9 cellular contexts compared by ENCODE assay signal in the genomic region with DNA sequence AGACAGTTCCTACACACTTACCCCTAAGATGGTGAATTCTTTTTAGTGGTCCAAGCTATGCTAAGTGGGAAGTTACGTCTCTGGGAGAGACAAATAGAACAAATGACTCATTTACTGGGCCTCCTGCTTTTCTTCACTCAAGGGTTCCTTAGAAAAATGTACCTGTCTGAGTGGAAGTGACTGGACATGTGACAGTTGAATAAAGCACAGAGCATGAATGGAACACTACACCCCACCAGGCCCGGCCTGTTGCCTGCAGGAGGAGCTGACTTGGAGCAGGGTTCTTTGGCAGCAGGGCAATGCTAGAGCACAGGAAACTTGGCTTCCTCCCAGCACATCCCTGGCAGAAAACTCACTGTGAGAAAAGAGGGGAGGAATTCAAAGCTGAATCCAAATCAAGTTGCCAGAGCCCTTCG.
A peak's percentile ranks its signal among the peaks of the same experiment; 100 is the strongest.
DNase-seq lines count a peak whose midpoint lies in the region; TF ChIP-seq lines count a peak whose summit lies in the region.
"Had no signal": no experiment of that assay in that cellular context is flagged by ENCODE, and none has a peak within 500 bp of the region (broad histone marks: within the 10 kb centered on the region; RNA-seq: fewer than 3 reads in every experiment).

No MANE protein-coding gene starts in this region.

- no peak overlapping the region; a peak in 1 of 4 replicates for H3K4me3 ChIP-seq in SK-N-SH (ENCODE audit: low read depth in 2 of 2, low read length in 1 of 2)
- H3K4me3 ChIP-seq in fibroblast of pulmonary artery (replicated peaks; ENCODE audit: low read depth, low read length): no peak overlapping the region

- TF ChIP-seq EP300 in SK-N-SH (IDR thresholded peaks at IDR 0.05; ENCODE audit: borderline replicate concordance in 1 of 2, low read depth in 1 of 2, low read length in 1 of 2): peak; percentile 64 to 87

- POLR2A ChIA-PET in SK-N-SH (lab: Yijun Ruan, JAX): no interaction called here

- TF ChIP-seq RAD21 in SK-N-SH (IDR thresholded peaks at IDR 0.05; ENCODE audit: low read length): no peak

- peaks cover 18% of the 10 kb centered on the region for H3K4me1 Mint-ChIP-seq in nephron

- H3K27me3 ChIP-seq in SK-N-SH (ENCODE audit: insufficient read depth): no peaks in the 10 kb centered on the region

- H3K36me3 Mint-ChIP-seq in nephron (ENCODE audit: low read depth): no peaks in the 10 kb centered on the region

- CTCF ChIA-PET in SK-N-SH (lab: Yijun Ruan, JAX): no interaction called here

- H3K9ac ChIP-seq in SK-N-SH: no peak overlapping the region

- no peaks in the 10 kb centered on the region for H3K79me2 ChIP-seq in SK-N-SH (ENCODE audit: insufficient read depth)

- H3K9me3 ChIP-seq in SK-N-SH: no peaks in the 10 kb centered on the region

- peak overlapping the region in 2 of 3 experiments; percentile 48 to 86 for H3K27ac Mint-ChIP-seq in nephron
- H3K27ac Mint-ChIP-seq: activated CD8-positive, alpha-beta T cell treated with anti-CD3 and anti-CD28 coated beads for 36 hours had no signal

- H3K27ac ChIP-seq in SK-N-SH (ENCODE audit: low read depth in 2 of 2, low read length in 1 of 2): peak overlapping the region; percentile 39 to 62; a peak in 3 of 4 replicates

- H4K20me1 ChIP-seq in SK-N-SH (ENCODE audit: insufficient read depth): no peaks in the 10 kb centered on the region

- H3K4me2 ChIP-seq in SK-N-SH: peak overlapping the region; percentile 27

- H2AFZ ChIP-seq in SK-N-SH (ENCODE audit: low read depth): peak overlapping the region; percentile 68

- 11% methylated on average over 3 of the region's 3 CpGs for WGBS in SK-N-SH (ENCODE audit: low lambda C conversion rate)

- no peaks in the 10 kb centered on the region for H3K9me3 Mint-ChIP-seq in nephron
- H3K9me3 Mint-ChIP-seq: activated CD8-positive, alpha-beta T cell treated with anti-CD3 and anti-CD28 coated beads for 36 hours had no signal

- H3F3A ChIP-seq in SK-N-SH (replicated peaks; ENCODE audit: insufficient read depth): peaks cover 17% of the 10 kb centered on the region

- H3K27me3 Mint-ChIP-seq in nephron (ENCODE audit: low read depth): no peaks in the 10 kb centered on the region
- H3K27me3 Mint-ChIP-seq: activated CD8-positive, alpha-beta T cell treated with anti-CD3 and anti-CD28 coated beads for 36 hours had no signal

- H3K4me1 ChIP-seq in SK-N-SH (ENCODE audit: control insufficient read depth in 1 of 2, insufficient read depth in 2 of 2, low read depth in 1 of 2, low read length in 1 of 2): peaks cover 0 to 13% of the 10 kb centered on the region in 2 experiments; a peak in 3 of 4 replicates

- DNase-seq in AG08395 (ENCODE audit: low spot score): peak; percentile 19
- peak; percentile 1 for DNase-seq in SK-N-SH
- DNase-seq in fibroblast of pulmonary artery (ENCODE audit: low read depth): peak; percentile 83
- no peak for DNase-seq in stimulated activated naive CD4-positive, alpha-beta T cell treated with Interleukin-2 at 50 U/mL for 16 hours (lab: John Stamatoyannopoulos, UW)
- DNase-seq in GM19238 (ENCODE audit: insufficient read length, low spot score): no peak
- no peak for DNase-seq in NCI-H2196 treated with DMSO at 0.1 percent for 48 hours (lab: John Stamatoyannopoulos, UW; ENCODE audit: unreplicated experiment)
- DNase-seq in activated CD8-positive, alpha-beta memory T cell treated with anti-CD3 and anti-CD28 coated beads, Interleukin-2, amount 50 U/mL, for 4 hours: no peak
- DNase-seq: activated CD8-positive, alpha-beta T cell treated with anti-CD3 and anti-CD28 coated beads for 36 hours had no signal

- TF ChIP-seq CTCF in SK-N-SH (IDR thresholded peaks at IDR 0.05): 0 out of 2 replicates have a peak, but pooled peaks have one; percentile 13
- TF ChIP-seq CTCF in fibroblast of pulmonary artery (IDR thresholded peaks at IDR 0.05; ENCODE audit: low read length, missing control alignments): peak; percentile 3
- TF ChIP-seq CTCF in nephron (IDR thresholded peaks at IDR 0.05; ENCODE audit: unreplicated experiment in 3 of 3): no peak

- H3K9me2 ChIP-seq in SK-N-SH: no peaks in the 10 kb centered on the region

- H3K4me3 Mint-ChIP-seq in nephron: no peak overlapping the region
- H3K4me3 Mint-ChIP-seq: activated CD8-positive, alpha-beta T cell treated with anti-CD3 and anti-CD28 coated beads for 36 hours had no signal

- no peaks in the 10 kb centered on the region for H3K36me3 ChIP-seq in SK-N-SH (replicated peaks in 1 of 2; ENCODE audit: control insufficient read depth in 1 of 2, insufficient read depth in 2 of 2, low read length in 1 of 2)

TF ChIP-seq in SK-N-SH, 30 proteins besides CTCF, POLR2A, EP300 and RAD21 (continues in another document):
- TF ChIP-seq SMC3 (IDR thresholded peaks at IDR 0.05; ENCODE audit: low read depth, low read length): no peak
- 0 out of 2 replicates have a peak, but pooled peaks have one; percentile 20 for TF ChIP-seq FOXM1 (IDR thresholded peaks at IDR 0.05; ENCODE audit: low read depth)
- no peak for TF ChIP-seq TAF1 (IDR thresholded peaks at IDR 0.05; ENCODE audit: borderline replicate concordance, low read depth, low read length)
- no peak for TF ChIP-seq GABPA (IDR thresholded peaks at IDR 0.05; ENCODE audit: low read depth)
- TF ChIP-seq TCF12 (IDR thresholded peaks at IDR 0.05): peak; percentile 95
- TF ChIP-seq YY1 (IDR thresholded peaks at IDR 0.05; ENCODE audit: low read depth): no peak
- TF ChIP-seq GATA2 (CRISPR knock-in tag; IDR thresholded peaks at IDR 0.05): no peak
- peak; percentile 86 for TF ChIP-seq JUND (IDR thresholded peaks at IDR 0.05)
- peak; percentile 94 for TF ChIP-seq PBX3 (IDR thresholded peaks at IDR 0.05)
- no peak for TF ChIP-seq RCOR1 (IDR thresholded peaks at IDR 0.05; ENCODE audit: low read length)
- peak; percentile 27; the same call in 1 of the 2 replicates for TF ChIP-seq FOSL2 (IDR thresholded peaks at IDR 0.05; ENCODE audit: borderline replicate concordance, low read depth)
- no peak for TF ChIP-seq REST (IDR thresholded peaks at IDR 0.05; ENCODE audit: low read depth, low read length)
- 0 out of 2 replicates have a peak, but pooled peaks have one; percentile 38 for TF ChIP-seq MEF2A (IDR thresholded peaks at IDR 0.05; ENCODE audit: borderline replicate concordance, low read depth)
- TF ChIP-seq, protein P1, sequence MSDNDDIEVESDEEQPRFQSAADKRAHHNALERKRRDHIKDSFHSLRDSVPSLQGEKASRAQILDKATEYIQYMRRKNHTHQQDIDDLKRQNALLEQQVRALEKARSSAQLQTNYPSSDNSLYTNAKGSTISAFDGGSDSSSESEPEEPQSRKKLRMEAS (IDR thresholded peaks at IDR 0.05; ENCODE audit: low read depth): peak; percentile 54; the same call in 1 of the 2 replicates
- 0 out of 2 replicates have a peak, but pooled peaks have one; percentile 21 for TF ChIP-seq TEAD4 (IDR thresholded peaks at IDR 0.05; ENCODE audit: borderline replicate concordance, insufficient read depth)
- TF ChIP-seq ELF1 (IDR thresholded peaks at IDR 0.05): no peak
- TF ChIP-seq NRF1 (IDR thresholded peaks at IDR 0.05; ENCODE audit: low read depth, low read length): no peak
- TF ChIP-seq, protein P2, sequence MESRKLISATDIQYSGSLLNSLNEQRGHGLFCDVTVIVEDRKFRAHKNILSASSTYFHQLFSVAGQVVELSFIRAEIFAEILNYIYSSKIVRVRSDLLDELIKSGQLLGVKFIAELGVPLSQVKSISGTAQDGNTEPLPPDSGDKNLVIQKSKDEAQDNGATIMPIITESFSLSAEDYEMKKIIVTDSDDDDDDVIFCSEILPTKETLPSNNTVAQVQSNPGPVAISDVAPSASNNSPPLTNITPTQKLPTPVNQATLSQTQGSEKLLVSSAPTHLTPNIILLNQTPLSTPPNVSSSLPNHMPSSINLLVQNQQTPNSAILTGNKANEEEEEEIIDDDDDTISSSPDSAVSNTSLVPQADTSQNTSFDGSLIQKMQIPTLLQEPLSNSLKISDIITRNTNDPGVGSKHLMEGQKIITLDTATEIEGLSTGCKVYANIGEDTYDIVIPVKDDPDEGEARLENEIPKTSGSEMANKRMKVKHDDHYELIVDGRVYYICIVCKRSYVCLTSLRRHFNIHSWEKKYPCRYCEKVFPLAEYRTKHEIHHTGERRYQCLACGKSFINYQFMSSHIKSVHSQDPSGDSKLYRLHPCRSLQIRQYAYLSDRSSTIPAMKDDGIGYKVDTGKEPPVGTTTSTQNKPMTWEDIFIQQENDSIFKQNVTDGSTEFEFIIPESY (IDR thresholded peaks at IDR 0.05; ENCODE audit: borderline replicate concordance, low read depth): no peak

Comparison
In these comparisons a context has a peak if more than half of its experiments do, and no peak if none do; other contexts are left out.
1. DNase-seq: peak in AG08395 (single experiment), SK-N-SH (single experiment) and fibroblast of pulmonary artery (single experiment); none in stimulated activated naive CD4-positive, alpha-beta T cell treated with Interleukin-2 at 50 U/mL for 16 hours (single experiment), GM19238 (single experiment), NCI-H2196 treated with DMSO at 0.1 percent for 48 hours (single experiment) and activated CD8-positive, alpha-beta memory T cell treated with anti-CD3 and anti-CD28 coated beads, Interleukin-2, amount 50 U/mL, for 4 hours (single experiment).
2. CTCF ChIP-seq: peak in SK-N-SH (single experiment) and fibroblast of pulmonary artery (single experiment); none in nephron (0 of 3).